Comparison of ENCODE assay signal across 28 cellular contexts in the genomic region with DNA sequence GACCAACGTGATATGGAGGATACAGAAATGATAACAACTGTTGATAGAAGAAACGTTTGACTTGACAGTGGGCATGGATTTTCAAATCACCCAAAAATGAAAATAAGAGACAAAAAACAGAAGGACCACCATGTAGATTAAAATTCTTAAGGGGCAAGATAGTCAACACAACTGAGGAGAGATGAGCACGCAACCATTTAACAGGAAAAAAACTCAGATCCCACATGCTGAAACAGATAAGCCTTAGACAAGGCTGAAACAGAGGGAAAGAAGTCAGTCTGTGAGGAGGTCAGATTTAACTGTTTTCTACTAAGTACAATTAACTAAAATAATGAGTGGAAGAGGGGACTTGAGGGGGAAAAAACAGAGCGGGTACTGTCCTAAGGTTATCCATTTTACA.
"Had no signal": no experiment of that assay in that cellular context is flagged by ENCODE, and none has a peak within 500 bp of the region (broad histone marks: within the 10 kb centered on the region; RNA-seq: fewer than 3 reads in every experiment).

No MANE protein-coding gene starts in this region.

- H3K27ac ChIP-seq: left lung, lower lobe of right lung, ovary, right atrium auricular region, skin epidermis, stomach, testis, thyroid gland, upper lobe of left lung had no signal

- H3K9me3 Mint-ChIP-seq: immature natural killer cell; naive B cell; natural killer cell; nephron progenitor cell; stimulated activated naive B cell treated with anti-CD40 and anti-IgM and Interleukin-4, amounts not matched to agents 10 μg/mL and 1 μg/mL and 100 μg/mL, for 72 hours had no signal

- H3K27me3 ChIP-seq: left lung, ovary, right atrium auricular region, stomach, testis, thyroid gland, transverse colon, upper lobe of left lung had no signal

- ATAC-seq: left colon; left lung; lower lobe of right lung; natural killer cell; sciatic nerve; stimulated activated naive B cell treated with anti-CD40 and anti-IgM and Interleukin-4, amounts not matched to agents 10 μg/mL and 1 μg/mL and 100 μg/mL, for 72 hours; stimulated activated naive CD8-positive, alpha-beta T cell treated with anti-CD3 and anti-CD28 coated beads, Interleukin-15, Interleukin-2, amounts not matched to agents 100 U/mL and 50 U/mL, for 24 hours had no signal

- FAIRE-seq: islet of Langerhans, kidney had no signal

- H3K9me3 ChIP-seq: left lung, lower lobe of right lung, ovary, right atrium auricular region, stomach, testis, thyroid gland, transverse colon, upper lobe of left lung had no signal

- H3K4me1 ChIP-seq: left lung had no signal

- H3K36me3 Mint-ChIP-seq: natural killer cell had no signal

- H3K27me3 Mint-ChIP-seq: naive B cell; progenitor cell of endocrine pancreas; stimulated activated naive B cell treated with anti-CD40 and anti-IgM and Interleukin-4, amounts not matched to agents 10 μg/mL and 1 μg/mL and 100 μg/mL, for 72 hours had no signal

- H3K36me3 ChIP-seq: left lung, lower lobe of right lung, ovary, right atrium auricular region, stomach, thyroid gland, transverse colon, upper lobe of left lung had no signal

- H3K4me3 Mint-ChIP-seq: immature natural killer cell; naive B cell; natural killer cell; nephron progenitor cell; stimulated activated naive B cell treated with anti-CD40 and anti-IgM and Interleukin-4, amounts not matched to agents 10 μg/mL and 1 μg/mL and 100 μg/mL, for 72 hours had no signal

- H3K27ac Mint-ChIP-seq: immature natural killer cell; natural killer cell; nephron progenitor cell; progenitor cell of endocrine pancreas; stimulated activated naive B cell treated with anti-CD40 and anti-IgM and Interleukin-4, amounts not matched to agents 10 μg/mL and 1 μg/mL and 100 μg/mL, for 72 hours had no signal

- H3K4me3 ChIP-seq: left lung, lower lobe of right lung, ovary, right atrium auricular region, skin epidermis, stomach, testis, thyroid gland, transverse colon, upper lobe of left lung had no signal

- H3K4me1 Mint-ChIP-seq: immature natural killer cell; naive B cell; natural killer cell; stimulated activated naive B cell treated with anti-CD40 and anti-IgM and Interleukin-4, amounts not matched to agents 10 μg/mL and 1 μg/mL and 100 μg/mL, for 72 hours had no signal

- DNase-seq: hypothalamus; immature natural killer cell; kidney; left colon; left lung; lower lobe of right lung; mammary epithelial cell; mesenchymal stem cell; naive B cell; natural killer cell; nephron progenitor cell; ovary; stimulated activated CD4-positive, alpha-beta T cell treated with anti-CD3 and anti-CD28 coated beads, Interleukin-12 subunit alpha, Interleukin-12 subunit beta, amount 100 ng/mL, for 4 hours; stimulated activated CD4-positive, alpha-beta T cell treated with anti-CD3 and anti-CD28 coated beads, Interleukin-15, amount 100 ng/mL, for 24 hours; stimulated activated CD4-positive, alpha-beta T cell treated with anti-CD3 and anti-CD28 coated beads, Interleukin-2, amount 100 ng/mL, for 24 hours; stimulated activated CD4-positive, alpha-beta T cell treated with anti-CD3 and anti-CD28 coated beads, Interleukin-4, amount 100 ng/mL, for 1 hour; stimulated activated naive B cell treated with anti-CD40 and anti-IgM and Interleukin-4, amounts not matched to agents 10 μg/mL and 1 μg/mL and 100 μg/mL, for 72 hours; stimulated activated naive CD8-positive, alpha-beta T cell treated with anti-CD3 and anti-CD28 coated beads, Interleukin-15, Interleukin-2, amounts not matched to agents 100 U/mL and 50 U/mL, for 24 hours; stomach; testis; thyroid gland; transverse colon; upper lobe of left lung had no signal
